Comparison of ENCODE assay signal across 1 cellular context in genomic region chr21:36320421-36321324, GRCh38.
TF ChIP-seq lines count a peak whose summit lies in the region.

No MANE protein-coding gene starts in this region.

TF ChIP-seq in K562, 482 proteins besides CTCF, POLR2A, EP300 and RAD21 (continued from another document and continues in another):
- TF ChIP-seq ASH1L (IDR thresholded peaks at IDR 0.05; ENCODE audit: borderline replicate concordance, low read depth, partially characterized antibody), result no peak
- no peak for TF ChIP-seq RBM34 (IDR thresholded peaks at IDR 0.05; ENCODE audit: borderline replicate concordance, insufficient read depth, low read length)
- TF ChIP-seq MYNN (IDR thresholded peaks at IDR 0.05), result 0 out of 2 replicates have a peak, but pooled peaks have one; percentile 15
- no peak for TF ChIP-seq MYNN (CRISPR knock-in tag; IDR thresholded peaks at IDR 0.05)
- peak; percentile 60; the same call in 1 of the 2 replicates for TF ChIP-seq KLF16 (IDR thresholded peaks at IDR 0.05)
- no peak; the same call in 1 of the 2 replicates for TF ChIP-seq FOXP1 (CRISPR knock-in tag; IDR thresholded peaks at IDR 0.05)
- TF ChIP-seq PHB2 (IDR thresholded peaks at IDR 0.05; ENCODE audit: low read depth), result 0 out of 2 replicates have a peak, but pooled peaks have one; percentile 42
- TF ChIP-seq ZFP36 (IDR thresholded peaks at IDR 0.05; ENCODE audit: low read depth, low read length, partially characterized antibody), result peak; percentile 13
- 0 out of 2 replicates have a peak, but pooled peaks have one; percentile 42 for TF ChIP-seq SOX6 (IDR thresholded peaks at IDR 0.05)
- TF ChIP-seq ZNF76 (CRISPR knock-in tag; IDR thresholded peaks at IDR 0.05; ENCODE audit: borderline replicate concordance), result no peak
- peak; percentile 20 for TF ChIP-seq ARHGAP35 (IDR thresholded peaks at IDR 0.05; ENCODE audit: partially characterized antibody)
- TF ChIP-seq, protein P1, sequence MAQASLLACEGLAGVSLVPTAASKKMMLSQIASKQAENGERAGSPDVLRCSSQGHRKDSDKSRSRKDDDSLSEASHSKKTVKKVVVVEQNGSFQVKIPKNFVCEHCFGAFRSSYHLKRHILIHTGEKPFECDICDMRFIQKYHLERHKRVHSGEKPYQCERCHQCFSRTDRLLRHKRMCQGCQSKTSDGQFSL (CRISPR knock-in tag; IDR thresholded peaks at IDR 0.05), result 0 out of 2 replicates have a peak, but pooled peaks have one; percentile 41
- TF ChIP-seq, protein P1 (tag; IDR thresholded peaks at IDR 0.05), result no peak
- no peak for TF ChIP-seq NFATC3 (IDR thresholded peaks at IDR 0.05)
- TF ChIP-seq, protein P2, sequence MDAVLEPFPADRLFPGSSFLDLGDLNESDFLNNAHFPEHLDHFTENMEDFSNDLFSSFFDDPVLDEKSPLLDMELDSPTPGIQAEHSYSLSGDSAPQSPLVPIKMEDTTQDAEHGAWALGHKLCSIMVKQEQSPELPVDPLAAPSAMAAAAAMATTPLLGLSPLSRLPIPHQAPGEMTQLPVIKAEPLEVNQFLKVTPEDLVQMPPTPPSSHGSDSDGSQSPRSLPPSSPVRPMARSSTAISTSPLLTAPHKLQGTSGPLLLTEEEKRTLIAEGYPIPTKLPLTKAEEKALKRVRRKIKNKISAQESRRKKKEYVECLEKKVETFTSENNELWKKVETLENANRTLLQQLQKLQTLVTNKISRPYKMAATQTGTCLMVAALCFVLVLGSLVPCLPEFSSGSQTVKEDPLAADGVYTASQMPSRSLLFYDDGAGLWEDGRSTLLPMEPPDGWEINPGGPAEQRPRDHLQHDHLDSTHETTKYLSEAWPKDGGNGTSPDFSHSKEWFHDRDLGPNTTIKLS (IDR thresholded peaks at IDR 0.05; ENCODE audit: borderline replicate concordance, low read depth), result 0 out of 2 replicates have a peak, but pooled peaks have one; percentile 52
- TF ChIP-seq FOXA1 (IDR thresholded peaks at IDR 0.05; ENCODE audit: borderline replicate concordance), result no peak; the same call in 1 of the 2 replicates
- no peak for TF ChIP-seq HMG20A (CRISPR knock-in tag; conservative IDR thresholded peaks at IDR 0.05)
- 0 out of 2 replicates have a peak, but pooled peaks have one; percentile 19 for TF ChIP-seq FOXK1 (CRISPR knock-in tag; IDR thresholded peaks at IDR 0.05; ENCODE audit: borderline replicate concordance)
- TF ChIP-seq, protein P3, sequence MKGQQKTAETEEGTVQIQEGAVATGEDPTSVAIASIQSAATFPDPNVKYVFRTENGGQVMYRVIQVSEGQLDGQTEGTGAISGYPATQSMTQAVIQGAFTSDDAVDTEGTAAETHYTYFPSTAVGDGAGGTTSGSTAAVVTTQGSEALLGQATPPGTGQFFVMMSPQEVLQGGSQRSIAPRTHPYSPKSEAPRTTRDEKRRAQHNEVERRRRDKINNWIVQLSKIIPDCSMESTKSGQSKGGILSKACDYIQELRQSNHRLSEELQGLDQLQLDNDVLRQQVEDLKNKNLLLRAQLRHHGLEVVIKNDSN (CRISPR knock-in tag; IDR thresholded peaks at IDR 0.05), result no peak
- TF ChIP-seq, protein P4, sequence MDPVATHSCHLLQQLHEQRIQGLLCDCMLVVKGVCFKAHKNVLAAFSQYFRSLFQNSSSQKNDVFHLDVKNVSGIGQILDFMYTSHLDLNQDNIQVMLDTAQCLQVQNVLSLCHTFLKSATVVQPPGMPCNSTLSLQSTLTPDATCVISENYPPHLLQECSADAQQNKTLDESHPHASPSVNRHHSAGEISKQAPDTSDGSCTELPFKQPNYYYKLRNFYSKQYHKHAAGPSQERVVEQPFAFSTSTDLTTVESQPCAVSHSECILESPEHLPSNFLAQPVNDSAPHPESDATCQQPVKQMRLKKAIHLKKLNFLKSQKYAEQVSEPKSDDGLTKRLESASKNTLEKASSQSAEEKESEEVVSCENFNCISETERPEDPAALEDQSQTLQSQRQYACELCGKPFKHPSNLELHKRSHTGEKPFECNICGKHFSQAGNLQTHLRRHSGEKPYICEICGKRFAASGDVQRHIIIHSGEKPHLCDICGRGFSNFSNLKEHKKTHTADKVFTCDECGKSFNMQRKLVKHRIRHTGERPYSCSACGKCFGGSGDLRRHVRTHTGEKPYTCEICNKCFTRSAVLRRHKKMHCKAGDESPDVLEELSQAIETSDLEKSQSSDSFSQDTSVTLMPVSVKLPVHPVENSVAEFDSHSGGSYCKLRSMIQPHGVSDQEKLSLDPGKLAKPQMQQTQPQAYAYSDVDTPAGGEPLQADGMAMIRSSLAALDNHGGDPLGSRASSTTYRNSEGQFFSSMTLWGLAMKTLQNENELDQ (CRISPR knock-in tag; IDR thresholded peaks at IDR 0.05; ENCODE audit: borderline replicate concordance), result no peak
- no peak for TF ChIP-seq SPI1 (IDR thresholded peaks at IDR 0.05; ENCODE audit: borderline replicate concordance, low read depth, low read length)
- TF ChIP-seq, protein P5, sequence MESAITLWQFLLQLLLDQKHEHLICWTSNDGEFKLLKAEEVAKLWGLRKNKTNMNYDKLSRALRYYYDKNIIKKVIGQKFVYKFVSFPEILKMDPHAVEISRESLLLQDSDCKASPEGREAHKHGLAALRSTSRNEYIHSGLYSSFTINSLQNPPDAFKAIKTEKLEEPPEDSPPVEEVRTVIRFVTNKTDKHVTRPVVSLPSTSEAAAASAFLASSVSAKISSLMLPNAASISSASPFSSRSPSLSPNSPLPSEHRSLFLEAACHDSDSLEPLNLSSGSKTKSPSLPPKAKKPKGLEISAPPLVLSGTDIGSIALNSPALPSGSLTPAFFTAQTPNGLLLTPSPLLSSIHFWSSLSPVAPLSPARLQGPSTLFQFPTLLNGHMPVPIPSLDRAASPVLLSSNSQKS (CRISPR knock-in tag; IDR thresholded peaks at IDR 0.05), result no peak
- no peak; the same call in 1 of the 2 replicates for TF ChIP-seq JUN (IDR thresholded peaks at IDR 0.05; ENCODE audit: borderline replicate concordance, low read depth, low read length)
- TF ChIP-seq JUN (CRISPR knock-in tag; IDR thresholded peaks at IDR 0.05; ENCODE audit: borderline replicate concordance), result no peak
- no peak for TF ChIP-seq SMAD3 (CRISPR knock-in tag; conservative IDR thresholded peaks at IDR 0.05)
- peak; percentile 55 for TF ChIP-seq SAP30 (IDR thresholded peaks at IDR 0.05; ENCODE audit: borderline replicate concordance, insufficient read depth, low read depth, low read length, poor library complexity, severe bottlenecking)
- TF ChIP-seq ZNF263 (CRISPR knock-in tag; IDR thresholded peaks at IDR 0.05; ENCODE audit: borderline replicate concordance), result no peak
- peak; percentile 18 to 45; a peak in 1 of 4 replicates for TF ChIP-seq FOXK2 (conservative IDR thresholded peaks at IDR 0.05 in 1 of 2, IDR thresholded peaks at IDR 0.05 in 1 of 2; ENCODE audit: low read depth in 2 of 2)
- TF ChIP-seq VEZF1 (CRISPR knock-in tag; IDR thresholded peaks at IDR 0.05), result peak; percentile 74
- no peak for TF ChIP-seq MAFG (tag; conservative IDR thresholded peaks at IDR 0.05)
- TF ChIP-seq TARDBP (IDR thresholded peaks at IDR 0.05), result no peak
- TF ChIP-seq, protein P6, sequence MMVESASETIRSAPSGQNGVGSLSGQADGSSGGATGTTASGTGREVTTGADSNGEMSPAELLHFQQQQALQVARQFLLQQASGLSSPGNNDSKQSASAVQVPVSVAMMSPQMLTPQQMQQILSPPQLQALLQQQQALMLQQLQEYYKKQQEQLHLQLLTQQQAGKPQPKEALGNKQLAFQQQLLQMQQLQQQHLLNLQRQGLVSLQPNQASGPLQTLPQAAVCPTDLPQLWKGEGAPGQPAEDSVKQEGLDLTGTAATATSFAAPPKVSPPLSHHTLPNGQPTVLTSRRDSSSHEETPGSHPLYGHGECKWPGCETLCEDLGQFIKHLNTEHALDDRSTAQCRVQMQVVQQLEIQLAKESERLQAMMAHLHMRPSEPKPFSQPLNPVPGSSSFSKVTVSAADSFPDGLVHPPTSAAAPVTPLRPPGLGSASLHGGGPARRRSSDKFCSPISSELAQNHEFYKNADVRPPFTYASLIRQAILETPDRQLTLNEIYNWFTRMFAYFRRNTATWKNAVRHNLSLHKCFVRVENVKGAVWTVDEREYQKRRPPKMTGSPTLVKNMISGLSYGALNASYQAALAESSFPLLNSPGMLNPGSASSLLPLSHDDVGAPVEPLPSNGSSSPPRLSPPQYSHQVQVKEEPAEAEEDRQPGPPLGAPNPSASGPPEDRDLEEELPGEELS (CRISPR knock-in tag; IDR thresholded peaks at IDR 0.05; ENCODE audit: borderline replicate concordance), result no peak
- TF ChIP-seq ZBTB34 (CRISPR knock-in tag; IDR thresholded peaks at IDR 0.05), result no peak
- TF ChIP-seq BRD9 (IDR thresholded peaks at IDR 0.05; ENCODE audit: low read depth, partially characterized antibody), result no peak
- TF ChIP-seq POU5F1 (IDR thresholded peaks at IDR 0.05; ENCODE audit: borderline replicate concordance, low read depth, low read length, partially characterized antibody), result no peak
- peak; percentile 90 for TF ChIP-seq KLF1 (tag; IDR thresholded peaks at IDR 0.05)
- TF ChIP-seq, protein P7, sequence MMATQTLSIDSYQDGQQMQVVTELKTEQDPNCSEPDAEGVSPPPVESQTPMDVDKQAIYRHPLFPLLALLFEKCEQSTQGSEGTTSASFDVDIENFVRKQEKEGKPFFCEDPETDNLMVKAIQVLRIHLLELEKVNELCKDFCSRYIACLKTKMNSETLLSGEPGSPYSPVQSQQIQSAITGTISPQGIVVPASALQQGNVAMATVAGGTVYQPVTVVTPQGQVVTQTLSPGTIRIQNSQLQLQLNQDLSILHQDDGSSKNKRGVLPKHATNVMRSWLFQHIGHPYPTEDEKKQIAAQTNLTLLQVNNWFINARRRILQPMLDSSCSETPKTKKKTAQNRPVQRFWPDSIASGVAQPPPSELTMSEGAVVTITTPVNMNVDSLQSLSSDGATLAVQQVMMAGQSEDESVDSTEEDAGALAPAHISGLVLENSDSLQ (IDR thresholded peaks at IDR 0.05), result peak; percentile 78
- TF ChIP-seq NFE2 (IDR thresholded peaks at IDR 0.05; ENCODE audit: low read depth), result no peak
- TF ChIP-seq USF2 (CRISPR knock-in tag; IDR thresholded peaks at IDR 0.05), result no peak
- peak; percentile 87 for TF ChIP-seq TBP (optimal IDR thresholded peaks at IDR 0.05; ENCODE audit: low read depth, low read length)
- TF ChIP-seq FIP1L1 (IDR thresholded peaks at IDR 0.05; ENCODE audit: low read depth, low read length, poor library complexity, severe bottlenecking), result peak; percentile 95
- TF ChIP-seq XRCC4 (IDR thresholded peaks at IDR 0.05; ENCODE audit: extremely low read depth, insufficient read depth, insufficient read length), result no peak
- TF ChIP-seq KDM4B (IDR thresholded peaks at IDR 0.05; ENCODE audit: borderline replicate concordance in 2 of 2, low read depth in 1 of 2), result no peak
- no peak for TF ChIP-seq ZNF140 (CRISPR knock-in tag; IDR thresholded peaks at IDR 0.05)
- TF ChIP-seq HNRNPH1 (optimal IDR thresholded peaks at IDR 0.05; ENCODE audit: low read depth, low read length), result no peak
- TF ChIP-seq RFX1 (IDR thresholded peaks at IDR 0.05), result no peak
- TF ChIP-seq NRF1 (conservative IDR thresholded peaks at IDR 0.05 in 1 of 2, IDR thresholded peaks at IDR 0.05 in 1 of 2), result 0 out of 4 replicates have a peak, but pooled peaks of 1 of the 2 experiments have one; percentile 30
- TF ChIP-seq TEAD1 (CRISPR knock-in tag; IDR thresholded peaks at IDR 0.05), result no peak
- peak; percentile 38; the same call in 1 of the 2 replicates for TF ChIP-seq CREM (IDR thresholded peaks at IDR 0.05; ENCODE audit: low read depth)
- TF ChIP-seq ZC3H8 (IDR thresholded peaks at IDR 0.05), result 0 out of 2 replicates have a peak, but pooled peaks have one; percentile 68
- TF ChIP-seq NBN (IDR thresholded peaks at IDR 0.05; ENCODE audit: low read depth), result peak; percentile 27; the same call in 1 of the 2 replicates
- TF ChIP-seq KHSRP (IDR thresholded peaks at IDR 0.05), result no peak
- TF ChIP-seq ZNF165 (CRISPR knock-in tag; IDR thresholded peaks at IDR 0.05; ENCODE audit: borderline replicate concordance), result no peak
- TF ChIP-seq ZNF124 (CRISPR knock-in tag; IDR thresholded peaks at IDR 0.05), result no peak
- TF ChIP-seq HLTF (IDR thresholded peaks at IDR 0.05), result 0 out of 2 replicates have a peak, but pooled peaks have one; percentile 27
- TF ChIP-seq PREB (CRISPR knock-in tag; IDR thresholded peaks at IDR 0.05), result no peak
- TF ChIP-seq MCM2 (IDR thresholded peaks at IDR 0.05; ENCODE audit: low read depth), result no peak
